In the genomic region with DNA sequence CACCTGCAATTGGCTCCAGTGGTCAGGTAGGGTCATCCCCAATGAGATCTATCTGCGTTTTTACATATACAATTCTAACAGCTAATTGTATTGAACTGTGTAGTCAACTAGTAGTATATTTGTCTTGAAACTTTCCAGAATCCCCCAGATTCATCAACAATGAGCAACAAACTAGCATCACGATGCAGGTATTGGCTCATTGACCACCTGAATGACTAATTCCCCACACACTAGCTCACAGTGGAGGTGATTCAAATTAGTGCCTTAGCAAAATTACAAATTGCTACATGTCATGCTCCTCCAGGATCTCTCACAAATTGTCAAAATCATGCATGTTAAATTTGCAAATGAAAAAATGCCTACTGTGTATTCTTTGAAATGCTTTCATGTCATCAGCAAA, we compare ENCODE assay signal across 1 cellular context.
TF ChIP-seq lines count a peak whose summit lies in the region.

No MANE protein-coding gene starts in this region.

TF ChIP-seq in HepG2, 621 proteins besides CTCF, POLR2A, EP300 and RAD21 (continued from another document):
- TF ChIP-seq ZNF337 (CRISPR knock-in tag; IDR thresholded peaks at IDR 0.05; ENCODE audit: borderline replicate concordance, low read depth) (no peak), ZNF749 (CRISPR knock-in tag; IDR thresholded peaks at IDR 0.05; ENCODE audit: borderline replicate concordance) (no peak), ERF (CRISPR knock-in tag; IDR thresholded peaks at IDR 0.05) (no peak), IKZF1 (IDR thresholded peaks at IDR 0.05) (no peak), GTF3A (CRISPR knock-in tag; conservative IDR thresholded peaks at IDR 0.05) (no peak), MAFF (IDR thresholded peaks at IDR 0.05; ENCODE audit: low read depth, low read length) (peak; percentile 31; the same call in 1 of the 2 replicates), MAFK (conservative IDR thresholded peaks at IDR 0.05 in 1 of 2, IDR thresholded peaks at IDR 0.05 in 1 of 2; ENCODE audit: low read length in 2 of 2) (peak in 1 of 2 experiments; percentile 56; a peak in 2 of 4 replicates), SOX6 (IDR thresholded peaks at IDR 0.05) (no peak), SOX6 (CRISPR knock-in tag; IDR thresholded peaks at IDR 0.05) (no peak)
- TF ChIP-seq, protein P1, sequence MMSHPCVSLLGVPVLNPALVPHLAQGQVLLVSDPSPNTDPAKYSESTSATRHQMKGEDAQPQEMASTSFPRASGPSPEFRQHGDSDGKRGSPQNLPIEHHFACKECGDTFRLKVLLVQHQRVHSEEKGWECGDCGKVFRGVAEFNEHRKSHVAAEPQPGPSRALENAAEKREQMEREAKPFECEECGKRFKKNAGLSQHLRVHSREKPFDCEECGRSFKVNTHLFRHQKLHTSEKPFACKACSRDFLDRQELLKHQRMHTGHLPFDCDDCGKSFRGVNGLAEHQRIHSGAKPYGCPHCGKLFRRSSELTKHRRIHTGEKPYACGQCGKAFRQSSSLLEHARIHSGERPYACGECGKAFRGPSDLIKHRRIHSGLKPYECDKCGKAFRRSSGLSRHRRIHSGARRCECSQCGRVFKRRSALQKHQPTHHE (CRISPR knock-in tag; IDR thresholded peaks at IDR 0.05; ENCODE audit: borderline replicate concordance) = no peak
